24 cellular contexts compared by ENCODE assay signal in the genomic region with DNA sequence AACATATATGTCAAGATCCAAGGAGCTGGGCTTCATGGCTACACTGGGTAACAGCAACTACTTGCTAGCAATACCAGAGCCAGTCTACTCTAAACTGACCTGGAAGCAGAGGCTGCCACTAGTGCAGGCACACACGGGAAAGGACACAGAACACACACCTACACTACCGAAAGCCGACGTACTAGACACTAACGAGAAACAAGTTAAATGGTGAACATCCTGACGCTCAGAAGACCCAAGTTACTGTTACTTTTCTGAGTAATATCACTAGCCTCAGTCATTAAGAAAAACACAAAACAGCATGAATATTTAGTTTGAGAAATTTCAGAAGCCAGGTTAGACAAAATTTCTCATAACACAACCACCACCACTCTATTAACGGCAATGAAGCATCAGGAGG. TPM values are rescaled to one million over a fixed set of nuclear protein-coding genes. Genes with fewer than 3 reads are reported as not detected.
A peak's percentile ranks its signal among the peaks of the same experiment; 100 is the strongest.
DNase-seq lines count a peak whose midpoint lies in the region; ATAC-seq, FAIRE-seq and TF ChIP-seq lines count a peak whose summit lies in the region.
"Had no signal": no experiment of that assay in that cellular context is flagged by ENCODE, and none has a peak within 500 bp of the region (broad histone marks: within the 10 kb centered on the region; RNA-seq: fewer than 3 reads in every experiment).

No MANE protein-coding gene starts in this region.

- TF ChIP-seq CTCF in VCaP (conservative IDR thresholded peaks at IDR 0.05) (no peak), GM12878 (IDR thresholded peaks at IDR 0.05 in 2 of 3, conservative IDR thresholded peaks at IDR 0.05 in 1 of 3; ENCODE audit: control insufficient read depth in 2 of 3, extremely low read depth in 1 of 3, insufficient read depth in 1 of 3, low read depth in 3 of 3, low read length in 3 of 3) (no peak), type B pancreatic cell (conservative IDR thresholded peaks at IDR 0.05) (no peak)

- FAIRE-seq in GM12878 (lab: Jason Lieb, UNC) (peak; percentile 66), GM12891 (lab: Jason Lieb, UNC) (no peak)
- FAIRE-seq: A549, GM18507 had no signal

- no peaks in the 10 kb centered on the region for H3K79me2 ChIP-seq in GM12878 (ENCODE audit: control insufficient read depth, insufficient read depth, low read length)

- in situ Hi-C loops in GM12878 (cut with MboI) = no loop called here

- TF ChIP-seq RAD21 in GM12878 (IDR thresholded peaks at IDR 0.05; ENCODE audit: insufficient read depth, low read depth, low read length) = no peak

- peak; percentile 41 for DNase-seq in activated CD4-positive, alpha-beta memory T cell treated with anti-CD3 and anti-CD28 coated beads for 36 hours
- no peak for DNase-seq in activated CD4-positive, alpha-beta memory T cell treated with anti-CD3 and anti-CD28 coated beads, Interleukin-2, amount 10 ng/mL, durations not matched to agents 7 days and 5 days
- DNase-seq in GM12878 (ENCODE audit: low read depth, low spot score) (no peak), type B pancreatic cell (ENCODE audit: extremely low spot score, unreplicated experiment) (no peak), GM12891 (ENCODE audit: insufficient read length, low spot score) (no peak), NCI-H82 (lab: John Stamatoyannopoulos, UW) (no peak)
- DNase-seq: 8988T; ACHN; AML-193; BE2C; Calu3; CD4-positive, alpha-beta T cell; CD8-positive, alpha-beta memory T cell; DMS53; DMS79 treated with DMSO at 0.1 percent for 48 hours; GF-D8; H9 had no signal

- ATAC-seq in GM12878 = no peak
- ATAC-seq: A549, GM23338, HCT116 had no signal

- no peak overlapping the region for H3K4me3 ChIP-seq in GM12878
- H3K4me3 ChIP-seq: A549; BLaER1 treated with 17β-estradiol and CSF1 and Interleukin-3, amounts not matched to agents 10 nM and 100 nM; GM23338 had no signal

- TF ChIP-seq EP300 in GM12878 (IDR thresholded peaks at IDR 0.05; ENCODE audit: borderline replicate concordance in 1 of 2, control insufficient read depth in 1 of 2, low read depth in 2 of 2, low read length in 2 of 2) = no peak

- no peaks in the 10 kb centered on the region for H3K27me3 Mint-ChIP-seq in activated CD4-positive, alpha-beta memory T cell treated with anti-CD3 and anti-CD28 coated beads for 36 hours
- H3K27me3 Mint-ChIP-seq in activated CD4-positive, alpha-beta memory T cell treated with anti-CD3 and anti-CD28 coated beads, Interleukin-2, amount 10 ng/mL, durations not matched to agents 7 days and 5 days = no peaks in the 10 kb centered on the region
- H3K27me3 Mint-ChIP-seq in type B pancreatic cell = no peaks in the 10 kb centered on the region
- H3K27me3 Mint-ChIP-seq: CD4-positive, alpha-beta T cell; CD8-positive, alpha-beta memory T cell had no signal

- no peak overlapping the region for H3K4me2 ChIP-seq in GM12878 (ENCODE audit: control insufficient read depth, insufficient read depth)
- H3K4me2 ChIP-seq: A549; BLaER1 treated with 17β-estradiol and CSF1 and Interleukin-3, amounts not matched to agents 10 nM and 100 nM; GM23338 had no signal

- peaks cover 3 to 8% of the 10 kb centered on the region in 2 experiments for H3K36me3 ChIP-seq in GM12878 (ENCODE audit: control insufficient read depth in 2 of 2, insufficient read depth in 2 of 2, low read length in 1 of 2)

- intact Hi-C loops in activated CD4-positive, alpha-beta memory T cell treated with anti-CD3 and anti-CD28 coated beads for 36 hours (cut with micrococcal nuclease) = loop anchor here (1.0 to 5.0 kb wide), 3 partner anchors 43 to 250 kb away; no protein-coding TSS in a partner anchor
- intact Hi-C loops in GM12878 (cut with micrococcal nuclease; ENCODE audit: unreplicated experiment) = loop anchor here (5.0 kb wide), 1 partner anchor 45 kb away; the partner anchor contains the start of gene CAMSAP1

- CTCF ChIA-PET in activated CD4-positive, alpha-beta memory T cell treated with anti-CD3 and anti-CD28 coated beads for 36 hours (lab: Charles Lee) = interaction anchor here (1.6 to 1.8 kb wide), 2 partner anchors 11 to 14 kb away, joined by 6 to 9 read pairs; no protein-coding TSS in a partner anchor
- CTCF ChIA-PET in activated CD4-positive, alpha-beta memory T cell treated with anti-CD3 and anti-CD28 coated beads, Interleukin-2, amount 10 ng/mL, durations not matched to agents 7 days and 5 days (lab: Charles Lee) = no interaction called here
- CTCF ChIA-PET in GM12878 (lab: Yijun Ruan, JAX) = interaction anchor here (1.1 kb wide), 1 partner anchor 62 kb away, joined by 4 read pairs; no protein-coding TSS in a partner anchor

- H3K27ac Mint-ChIP-seq in activated CD4-positive, alpha-beta memory T cell treated with anti-CD3 and anti-CD28 coated beads for 36 hours = peak overlapping the region; percentile 74
- H3K27ac Mint-ChIP-seq in activated CD4-positive, alpha-beta memory T cell treated with anti-CD3 and anti-CD28 coated beads, Interleukin-2, amount 10 ng/mL, durations not matched to agents 7 days and 5 days = no peak overlapping the region
- peak overlapping the region; percentile 59 for H3K27ac Mint-ChIP-seq in type B pancreatic cell
- H3K27ac Mint-ChIP-seq: CD4-positive, alpha-beta T cell; CD8-positive, alpha-beta memory T cell; GM23338 had no signal

- H3K27me3 ChIP-seq in GM12878 (replicated peaks in 1 of 2; ENCODE audit: control insufficient read depth in 2 of 2, insufficient read depth in 2 of 2, low read length in 1 of 2) = no peaks in the 10 kb centered on the region
- H3K27me3 ChIP-seq: BE2C; BLaER1 treated with 17β-estradiol and CSF1 and Interleukin-3, amounts not matched to agents 10 nM and 100 nM had no signal

- no TSS peak for BruUV-seq in GM12878 (replicated peaks; lab: Mats Ljungman, UMichigan)

- H3K4me1 ChIP-seq in GM12878 (ENCODE audit: control insufficient read depth, insufficient read depth, low read length) = no peaks in the 10 kb centered on the region

- H3K9me3 ChIP-seq in GM12878 (replicated peaks; ENCODE audit: control insufficient read depth, insufficient read depth, low read length) = no peaks in the 10 kb centered on the region
- H3K9me3 ChIP-seq: A549; BE2C; BLaER1 treated with 17β-estradiol and CSF1 and Interleukin-3, amounts not matched to agents 10 nM and 100 nM had no signal

- SMC1A ChIA-PET in GM12878 (lab: Charles Lee; ENCODE audit: uncharacterized antibody, unreplicated experiment) = no interaction called here

- H3K9ac ChIP-seq in GM12878 (ENCODE audit: control insufficient read depth, insufficient read depth, low read length) = no peak overlapping the region
- H3K9ac ChIP-seq: BLaER1 treated with 17β-estradiol and CSF1 and Interleukin-3, amounts not matched to agents 10 nM and 100 nM had no signal

- no peaks in the 10 kb centered on the region for H4K20me1 ChIP-seq in GM12878 (ENCODE audit: control insufficient read depth, insufficient read depth)

- POLR2A ChIA-PET in activated CD4-positive, alpha-beta memory T cell treated with anti-CD3 and anti-CD28 coated beads for 36 hours (lab: Charles Lee) = no interaction called here
- POLR2A ChIA-PET in activated CD4-positive, alpha-beta memory T cell treated with anti-CD3 and anti-CD28 coated beads, Interleukin-2, amount 10 ng/mL, durations not matched to agents 7 days and 5 days (lab: Charles Lee) = no interaction called here
- POLR2A ChIA-PET in GM12878 (lab: Charles Lee) = no interaction called here

- peaks cover 40% of the 10 kb centered on the region for H3K36me3 Mint-ChIP-seq in activated CD4-positive, alpha-beta memory T cell treated with anti-CD3 and anti-CD28 coated beads for 36 hours
- peaks cover 8% of the 10 kb centered on the region for H3K36me3 Mint-ChIP-seq in activated CD4-positive, alpha-beta memory T cell treated with anti-CD3 and anti-CD28 coated beads, Interleukin-2, amount 10 ng/mL, durations not matched to agents 7 days and 5 days (ENCODE audit: low read depth)
- peaks cover 21% of the 10 kb centered on the region for H3K36me3 Mint-ChIP-seq in type B pancreatic cell

- 62% methylated on average over 7 of the region's 7 CpGs for WGBS in GM12878 (ENCODE audit: insufficient coverage, insufficient replicate concordance, low lambda C conversion rate, missing lambda C conversion rate)

- H2AFZ ChIP-seq in GM12878 (ENCODE audit: control insufficient read depth, low read depth, low read length) = no peak overlapping the region
- H2AFZ ChIP-seq: GM23338 had no signal

- RAD21 ChIA-PET in GM12878 (lab: Charles Lee; ENCODE audit: unreplicated experiment) = no interaction called here

- H3K9me3 Mint-ChIP-seq in activated CD4-positive, alpha-beta memory T cell treated with anti-CD3 and anti-CD28 coated beads for 36 hours = no peaks in the 10 kb centered on the region
- H3K9me3 Mint-ChIP-seq in activated CD4-positive, alpha-beta memory T cell treated with anti-CD3 and anti-CD28 coated beads, Interleukin-2, amount 10 ng/mL, durations not matched to agents 7 days and 5 days = no peaks in the 10 kb centered on the region
- H3K9me3 Mint-ChIP-seq in type B pancreatic cell = no peaks in the 10 kb centered on the region
- H3K9me3 Mint-ChIP-seq: CD4-positive, alpha-beta T cell; CD8-positive, alpha-beta memory T cell; GM23338; H9 had no signal

- H3K4me3 Mint-ChIP-seq in activated CD4-positive, alpha-beta memory T cell treated with anti-CD3 and anti-CD28 coated beads for 36 hours = no peak overlapping the region
- H3K4me3 Mint-ChIP-seq in activated CD4-positive, alpha-beta memory T cell treated with anti-CD3 and anti-CD28 coated beads, Interleukin-2, amount 10 ng/mL, durations not matched to agents 7 days and 5 days = no peak overlapping the region
- no peak overlapping the region for H3K4me3 Mint-ChIP-seq in type B pancreatic cell
- H3K4me3 Mint-ChIP-seq: CD14-positive monocyte; CD4-positive, alpha-beta T cell; CD8-positive, alpha-beta memory T cell; GM23338; H9 had no signal

- peaks cover 54% of the 10 kb centered on the region for H3K4me1 Mint-ChIP-seq in activated CD4-positive, alpha-beta memory T cell treated with anti-CD3 and anti-CD28 coated beads for 36 hours (ENCODE audit: low read depth)
- H3K4me1 Mint-ChIP-seq in activated CD4-positive, alpha-beta memory T cell treated with anti-CD3 and anti-CD28 coated beads, Interleukin-2, amount 10 ng/mL, durations not matched to agents 7 days and 5 days = peaks cover 24% of the 10 kb centered on the region
- H3K4me1 Mint-ChIP-seq in type B pancreatic cell (ENCODE audit: unreplicated experiment) = peaks cover 9% of the 10 kb centered on the region

- TF ChIP-seq POLR2A in GM12878 (IDR thresholded peaks at IDR 0.05; ENCODE audit: low read depth, low read length) (no peak), GM12891 (IDR thresholded peaks at IDR 0.05; ENCODE audit: low read depth, low read length) (no peak)

- H3K27ac ChIP-seq in VCaP = peak overlapping the region; percentile 17; the same call in 1 of the 2 replicates
- H3K27ac ChIP-seq in GM12878 (ENCODE audit: control insufficient read depth, insufficient read depth) = no peak overlapping the region
- H3K27ac ChIP-seq: A549; BLaER1 treated with 17β-estradiol and CSF1 and Interleukin-3, amounts not matched to agents 10 nM and 100 nM had no signal

RNA-seq across cellular contexts. Expression of gene CAMSAP1, which starts 44.6 kb away (rescaled TPM):
- total RNA-seq in activated CD4-positive, alpha-beta memory T cell treated with anti-CD3 and anti-CD28 coated beads for 36 hours = 10 to 100 TPM; 43.2 to 46.0 TPM
- total RNA-seq in activated CD4-positive, alpha-beta memory T cell treated with anti-CD3 and anti-CD28 coated beads, Interleukin-2, amount 10 ng/mL, durations not matched to agents 7 days and 5 days = 10 to 100 TPM; 20.9 to 22.0 TPM
- 51.7 and 56.6 TPM in 2 replicates for total RNA-seq in GM12878 (2013; cell fraction: nucleolus; rRNA removed)
- total RNA-seq in GM12878 (2014; rRNA removed) (16.5 and 16.6 TPM in 2 replicates), GM12878 (2014; rRNA removed; fragmentation: Illumina TruSeq; extraction: Trizol) (12.2 and 12.3 TPM in 2 replicates), GM12878 (2021) (24.7 and 32.8 TPM in 2 replicates), type B pancreatic cell (ENCODE audit: low replicate concordance) (33.9 and 58.2 TPM in 2 replicates)
- 4.8 TPM for polyA plus RNA-seq in GM12878 (2011; ENCODE audit: low read depth)
- polyA plus RNA-seq in GM12878 (2011; rRNA removed) (5.3 and 5.9 TPM in 2 replicates), GM12878 (2014; fragmentation: Illumina TruSeq; extraction: Trizol) (8.0 and 10.1 TPM in 2 replicates), GM12878 (2014; fragmentation: Nextera tagmentation; extraction: Ambion mirVana) (1 to 10 TPM; 1.8 to 2.0 TPM), GM12878 (2014; rRNA removed) (10.3 and 12.5 TPM in 2 replicates), GM12878 (2016; fragmentation: Nextera tagmentation; extraction: Ambion mirVana) (1 to 10 TPM; 1.4 to 4.2 TPM)
- polyA plus RNA-seq in GM12878 (2011; cell fraction: cytosol; rRNA removed) = 6.6 and 6.9 TPM in 2 replicates
- polyA plus RNA-seq in GM12878 (2011; cell fraction: nucleus; rRNA removed) = 7.5 and 11.6 TPM in 2 replicates
- polyA plus RNA-seq in GM12878 (2012) = 7.4 and 7.8 TPM in 2 replicates
- polyA minus RNA-seq in GM12878 (2011; rRNA and poly(A)+ RNA removed) = 14.8 and 15.3 TPM in 2 replicates
- polyA minus RNA-seq in GM12878 (2011; cell fraction: cytosol; rRNA and poly(A)+ RNA removed) = 48.7 and 58.5 TPM in 2 replicates
- 5.9 and 9.1 TPM in 2 replicates for polyA minus RNA-seq in GM12878 (2011; cell fraction: nucleus; rRNA and poly(A)+ RNA removed)
- polyA plus RNA-seq in GM12891 (2012; ENCODE audit: low read depth, missing spikeins) = 7.8 TPM
